Comparison of ENCODE assay signal across 8 cellular contexts in genomic region chr11:117072517-117073218, GRCh38. TPM values are rescaled to one million over a fixed set of nuclear protein-coding genes. Genes with fewer than 3 reads are reported as not detected.
DNase-seq lines count a peak whose midpoint lies in the region; ATAC-seq and TF ChIP-seq lines count a peak whose summit lies in the region.

No MANE protein-coding gene starts in this region.

- peaks cover 8% of the 10 kb centered on the region for H3K36me3 Mint-ChIP-seq in activated CD8-positive, alpha-beta memory T cell treated with anti-CD3 and anti-CD28 coated beads, Interleukin-2, amount 10 ng/mL, durations not matched to agents 7 days and 5 days

- peaks cover 28% of the 10 kb centered on the region in 2 experiments for H3K4me1 ChIP-seq in neutrophil (ENCODE audit: control insufficient read depth in 1 of 2, insufficient read depth in 1 of 2, low read depth in 1 of 2, low read length in 1 of 2)

- TF ChIP-seq CTCF in neutrophil (IDR thresholded peaks at IDR 0.05) (no peak), GM13977 (IDR thresholded peaks at IDR 0.05; ENCODE audit: extremely low read depth, insufficient read depth, missing control alignments) (no peak)

- no peaks in the 10 kb centered on the region for H3K36me3 ChIP-seq in neutrophil

- H3K27ac Mint-ChIP-seq in activated CD8-positive, alpha-beta memory T cell treated with anti-CD3 and anti-CD28 coated beads, Interleukin-2, amount 10 ng/mL, durations not matched to agents 7 days and 5 days, result peak overlapping the region; percentile 12

- no peak overlapping the region for H3K4me3 Mint-ChIP-seq in activated CD8-positive, alpha-beta memory T cell treated with anti-CD3 and anti-CD28 coated beads, Interleukin-2, amount 10 ng/mL, durations not matched to agents 7 days and 5 days

- H3K27ac ChIP-seq in neutrophil, result peak overlapping the region; percentile 63

- no peaks in the 10 kb centered on the region for H3K9me3 Mint-ChIP-seq in activated CD8-positive, alpha-beta memory T cell treated with anti-CD3 and anti-CD28 coated beads, Interleukin-2, amount 10 ng/mL, durations not matched to agents 7 days and 5 days (ENCODE audit: low read depth)

- in situ Hi-C loops in GM13977 (cut with MboI; ENCODE audit: low pct_unique_long_range_greater_than_20kb, low sequenced_read_pairs, unreplicated experiment), result no loop called here

- peaks cover 44% of the 10 kb centered on the region for H3K4me1 Mint-ChIP-seq in activated CD8-positive, alpha-beta memory T cell treated with anti-CD3 and anti-CD28 coated beads, Interleukin-2, amount 10 ng/mL, durations not matched to agents 7 days and 5 days

- CTCF ChIA-PET in activated CD8-positive, alpha-beta memory T cell treated with anti-CD3 and anti-CD28 coated beads, Interleukin-2, amount 10 ng/mL, durations not matched to agents 7 days and 5 days (lab: Charles Lee), result interaction anchor here (1.0 to 1.5 kb wide), 3 partner anchors 10 to 237 kb away, joined by 3 to 5 read pairs (median 3); no protein-coding TSS in a partner anchor

- no peaks in the 10 kb centered on the region for H3K27me3 ChIP-seq in neutrophil

- H3K4me3 ChIP-seq in neutrophil (ENCODE audit: low read depth in 1 of 2, low read length in 1 of 2), result no peak overlapping the region

- no peaks in the 10 kb centered on the region for H3K9me3 ChIP-seq in neutrophil

- H3K27me3 Mint-ChIP-seq in activated CD8-positive, alpha-beta memory T cell treated with anti-CD3 and anti-CD28 coated beads, Interleukin-2, amount 10 ng/mL, durations not matched to agents 7 days and 5 days, result no peaks in the 10 kb centered on the region

- ATAC-seq in activated CD8-positive, alpha-beta memory T cell treated with anti-CD3 and anti-CD28 coated beads, Interleukin-2, amount 10 ng/mL, durations not matched to agents 7 days and 5 days, result peak; percentile 56
- no peak for ATAC-seq in GM21390 (IDR thresholded peaks at IDR 0.05; ENCODE audit: unreplicated experiment)

- DNase-seq in activated CD8-positive, alpha-beta memory T cell treated with anti-CD3 and anti-CD28 coated beads, Interleukin-2, amount 10 ng/mL, durations not matched to agents 7 days and 5 days, result no peak
- no peak for DNase-seq in activated CD8-positive, alpha-beta memory T cell treated with anti-CD3 and anti-CD28 coated beads, Interleukin-2, amount 50 U/mL, for 4 hours
- DNase-seq in OCI-M1 (lab: John Stamatoyannopoulos, UW), result peak; percentile 93
- DNase-seq in dermis microvascular lymphatic vessel endothelial cell (ENCODE audit: low read depth in 2 of 2), result peak; percentile 73 to 92
- no peak for DNase-seq in GM13977 (ENCODE audit: low spot score)
- DNase-seq in stimulated activated CD4-positive, alpha-beta T cell treated with anti-CD3 and anti-CD28 coated beads, Interleukin-1b, Interleukin-23, amount 100 ng/mL, for 48 hours, result no peak

RNA-seq across cellular contexts. Expression of gene SIK3, which starts 25.6 kb away (rescaled TPM):
- total RNA-seq in activated CD8-positive, alpha-beta memory T cell treated with anti-CD3 and anti-CD28 coated beads, Interleukin-2, amount 10 ng/mL, durations not matched to agents 7 days and 5 days, result 10 to 100 TPM; 31.0 to 38.3 TPM
- 6.4 and 11.4 TPM in 2 replicates for total RNA-seq in dermis microvascular lymphatic vessel endothelial cell

Comparison
In these comparisons a context has a peak if more than half of its experiments do, and no peak if none do; other contexts are left out.
1. DNase-seq: peak in OCI-M1 (single experiment) and dermis microvascular lymphatic vessel endothelial cell (2 of 2); none in activated CD8-positive, alpha-beta memory T cell treated with anti-CD3 and anti-CD28 coated beads, Interleukin-2, amount 10 ng/mL, durations not matched to agents 7 days and 5 days (single experiment), activated CD8-positive, alpha-beta memory T cell treated with anti-CD3 and anti-CD28 coated beads, Interleukin-2, amount 50 U/mL, for 4 hours (single experiment), GM13977 (single experiment) and stimulated activated CD4-positive, alpha-beta T cell treated with anti-CD3 and anti-CD28 coated beads, Interleukin-1b, Interleukin-23, amount 100 ng/mL, for 48 hours (single experiment).